30 cellular contexts compared by ENCODE assay signal in genomic region chr6:110723017-110723416, GRCh38.
"Had no signal": no experiment of that assay in that cellular context is flagged by ENCODE, and none has a peak within 500 bp of the region (broad histone marks: within the 10 kb centered on the region; RNA-seq: fewer than 3 reads in every experiment).

No MANE protein-coding gene starts in this region.

- H3K27me3 ChIP-seq: colonic mucosa, dorsolateral prefrontal cortex, esophagus muscularis mucosa, esophagus squamous epithelium, foreskin keratinocyte, gastrocnemius medialis, gastroesophageal sphincter, heart left ventricle, heart right ventricle, hepatocyte had no signal

- H3K4me1 ChIP-seq: colonic mucosa, esophagus muscularis mucosa, foreskin keratinocyte, gastrocnemius medialis, gastroesophageal sphincter, heart left ventricle, heart right ventricle had no signal

- H3K27ac Mint-ChIP-seq: dendritic cell treated with granulocyte-macrophage colony-stimulating factor and Interleukin-4, amounts not matched to agents 40 ng/mL and 50 ng/mL, for 4 days; effector memory CD8-positive, alpha-beta T cell; endodermal cell had no signal

- H3K36me3 ChIP-seq: colonic mucosa, esophagus muscularis mucosa, esophagus squamous epithelium, gastrocnemius medialis, gastroesophageal sphincter had no signal

- H3K27me3 Mint-ChIP-seq: dendritic cell treated with granulocyte-macrophage colony-stimulating factor and Interleukin-4, amounts not matched to agents 40 ng/mL and 50 ng/mL, for 4 days; effector memory CD8-positive, alpha-beta T cell had no signal

- H3K9me3 ChIP-seq: colonic mucosa, esophagus muscularis mucosa, esophagus squamous epithelium, gastrocnemius medialis, gastroesophageal sphincter, heart left ventricle, heart right ventricle had no signal

- FAIRE-seq: colon, endometrium, endothelial cell of umbilical vein, frontal cortex had no signal

- H3K4me3 Mint-ChIP-seq: dendritic cell treated with granulocyte-macrophage colony-stimulating factor and Interleukin-4, amounts not matched to agents 40 ng/mL and 50 ng/mL, for 4 days; effector memory CD8-positive, alpha-beta T cell; endodermal cell had no signal

- H3K79me2 ChIP-seq: hepatocyte had no signal

- H3K9me3 Mint-ChIP-seq: dendritic cell treated with granulocyte-macrophage colony-stimulating factor and Interleukin-4, amounts not matched to agents 40 ng/mL and 50 ng/mL, for 4 days; effector memory CD8-positive, alpha-beta T cell; endodermal cell had no signal

- H3K27ac ChIP-seq: colonic mucosa, coronary artery, epithelial cell of prostate, esophagus muscularis mucosa, esophagus squamous epithelium, foreskin keratinocyte, gastrocnemius medialis, gastroesophageal sphincter, heart left ventricle, heart right ventricle, hepatocyte had no signal

- H3K4me2 ChIP-seq: hepatocyte had no signal

- H2AFZ ChIP-seq: hepatocyte had no signal

- H3K4me3 ChIP-seq: colonic mucosa, coronary artery, dorsolateral prefrontal cortex, esophagus muscularis mucosa, esophagus squamous epithelium, gastrocnemius medialis, gastroesophageal sphincter, heart left ventricle, heart right ventricle, hepatocyte had no signal

- DNase-seq: colonic mucosa; cortex of kidney; dermis blood vessel endothelial cell; dorsolateral prefrontal cortex; effector CD4-positive, alpha-beta T cell; effector CD8-positive, alpha-beta T cell; effector memory CD4-positive, alpha-beta T cell; effector memory CD8-positive, alpha-beta T cell; endodermal cell; erythroblast; esophagus squamous epithelium; foreskin fibroblast; foreskin keratinocyte; foreskin melanocyte; gastrocnemius medialis; glutamatergic neuron; head of caudate nucleus; heart left ventricle; heart right ventricle had no signal

- ATAC-seq: effector memory CD8-positive, alpha-beta T cell; esophagus mucosa; foreskin keratinocyte; gastrocnemius medialis; gastroesophageal sphincter; heart left ventricle; heart right ventricle had no signal
